13 cellular contexts compared by ENCODE assay signal in the genomic region with DNA sequence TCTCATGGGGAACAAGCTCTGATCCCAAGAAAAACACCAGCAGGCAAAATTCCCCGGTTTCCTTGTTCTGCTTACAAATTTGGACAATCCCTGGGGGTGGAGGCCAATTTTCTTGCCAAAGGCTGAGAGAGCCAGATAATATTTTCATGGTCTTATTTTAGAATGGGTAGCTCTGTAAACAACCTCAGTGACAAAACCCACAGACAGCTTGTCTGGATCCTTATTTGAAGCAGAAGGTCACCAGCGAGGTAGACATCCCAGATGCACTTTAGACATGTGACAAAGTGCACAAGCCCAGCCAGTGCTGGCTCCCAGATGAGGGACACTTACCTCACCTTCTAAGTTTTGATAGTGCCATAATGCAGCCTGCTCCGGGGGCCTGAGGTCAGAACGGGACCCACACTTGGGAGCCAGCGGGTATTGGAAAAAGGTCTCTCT.
DNase-seq lines count a peak whose midpoint lies in the region; ATAC-seq and TF ChIP-seq lines count a peak whose summit lies in the region.
"Had no signal": no experiment of that assay in that cellular context is flagged by ENCODE, and none has a peak within 500 bp of the region (broad histone marks: within the 10 kb centered on the region; RNA-seq: fewer than 3 reads in every experiment).

No MANE protein-coding gene starts in this region.

- no peaks in the 10 kb centered on the region for H3K9me3 ChIP-seq in tibial artery

- ATAC-seq in HG03025 (IDR thresholded peaks at IDR 0.05; ENCODE audit: low FRiP score, unreplicated experiment) = no peak
- ATAC-seq: T-cell had no signal

- no peak overlapping the region for H3K4me3 Mint-ChIP-seq in nephron progenitor cell
- H3K4me3 Mint-ChIP-seq: activated T-helper 1 cell treated with anti-CD3 and anti-CD28 coated beads, Interleukin-12 subunit alpha, Interleukin-12 subunit beta, Interleukin-2, Interleukin-4 antibody, amounts not matched to agents 30 ng/mL and 10 ng/mL and 1 ng/mL, durations not matched to agents 14 hours and 24 hours and 36 hours; HFFc6; T-cell had no signal

- H3K36me3 Mint-ChIP-seq in nephron progenitor cell (ENCODE audit: low read depth) = peaks cover 61% of the 10 kb centered on the region
- H3K36me3 Mint-ChIP-seq: naive B cell, T-cell had no signal

- H3K27me3 Mint-ChIP-seq in nephron progenitor cell (ENCODE audit: low read depth, poor library complexity) = peaks cover 3% of the 10 kb centered on the region
- H3K27me3 Mint-ChIP-seq: T-cell had no signal

- H3K4me1 ChIP-seq in tibial artery = peaks cover 0 to 66% (median 49%) of the 10 kb centered on the region in 4 donors

- peak overlapping the region; percentile 26 for H3K27ac Mint-ChIP-seq in nephron progenitor cell
- H3K27ac Mint-ChIP-seq: activated T-helper 1 cell treated with anti-CD3 and anti-CD28 coated beads, Interleukin-12 subunit alpha, Interleukin-12 subunit beta, Interleukin-2, Interleukin-4 antibody, amounts not matched to agents 30 ng/mL and 10 ng/mL and 1 ng/mL, durations not matched to agents 14 hours and 24 hours and 36 hours; HFFc6; T-cell had no signal

- peak overlapping the region; percentile 40 for H3K27ac ChIP-seq in VCaP
- H3K27ac ChIP-seq in tibial artery = peak overlapping the region; percentile 79 to 83

- peak; percentile 30 for DNase-seq in fibroblast of peridontal ligament (ENCODE audit: extremely low read depth)
- no peak for DNase-seq in nephron progenitor cell
- peak; percentile 83 to 88 for DNase-seq in tibial artery
- no peak for DNase-seq in GM10266 (ENCODE audit: extremely low spot score)
- no peak for DNase-seq in SW 1271 (lab: John Stamatoyannopoulos, UW)
- DNase-seq in activated CD8-positive, alpha-beta memory T cell treated with anti-CD3 and anti-CD28 coated beads, Interleukin-2, amount 50 U/mL, for 48 hours = no peak
- DNase-seq: HFFc6, naive B cell, NCI-H1048, T-cell had no signal

- peaks cover 5% of the 10 kb centered on the region for H3K4me1 Mint-ChIP-seq in nephron progenitor cell

- intact Hi-C loops in tibial artery (cut with DNase I; ENCODE audit: low total_unique reads) = no loop called here

- H3K4me3 ChIP-seq in tibial artery = peak overlapping the region in 1 of 2 donors; percentile 3

- TF ChIP-seq CTCF in VCaP (conservative IDR thresholded peaks at IDR 0.05) (no peak), nephron progenitor cell (IDR thresholded peaks at IDR 0.05) (no peak), tibial artery (IDR thresholded peaks at IDR 0.05) (no peak), GM10266 (IDR thresholded peaks at IDR 0.05; ENCODE audit: control insufficient read depth, insufficient read depth, low read depth, missing control alignments) (no peak)

- peaks cover 0 to 20% (median 0%) of the 10 kb centered on the region in 3 donors for H3K36me3 ChIP-seq in tibial artery

- H3K9me3 Mint-ChIP-seq in nephron progenitor cell = no peaks in the 10 kb centered on the region
- H3K9me3 Mint-ChIP-seq: activated T-helper 1 cell treated with anti-CD3 and anti-CD28 coated beads, Interleukin-12 subunit alpha, Interleukin-12 subunit beta, Interleukin-2, Interleukin-4 antibody, amounts not matched to agents 30 ng/mL and 10 ng/mL and 1 ng/mL, durations not matched to agents 14 hours and 24 hours and 36 hours; T-cell had no signal

- no peaks in the 10 kb centered on the region for H3K27me3 ChIP-seq in tibial artery

Comparison
In these comparisons a context has a peak if more than half of its experiments do, and no peak if none do; other contexts are left out.
1. DNase-seq: peak in fibroblast of peridontal ligament (single experiment) and tibial artery (2 of 2); none in nephron progenitor cell (single experiment), GM10266 (single experiment), SW 1271 (0 of 2) and activated CD8-positive, alpha-beta memory T cell treated with anti-CD3 and anti-CD28 coated beads, Interleukin-2, amount 50 U/mL, for 48 hours (single experiment).